In genomic region chr6:167396659-167397490, GRCh38 we compare ENCODE assay signal across 1 cellular context.
TF ChIP-seq lines count a peak whose summit lies in the region.

No MANE protein-coding gene starts in this region.

TF ChIP-seq in HepG2, 621 proteins besides CTCF, POLR2A, EP300 and RAD21 (continued from another document and continues in another):
- TF ChIP-seq ARID5B (CRISPR knock-in tag; IDR thresholded peaks at IDR 0.05), result peak; percentile 74
- no peak for TF ChIP-seq ZBTB2 (CRISPR knock-in tag; IDR thresholded peaks at IDR 0.05; ENCODE audit: low read depth)
- TF ChIP-seq KAT2B (IDR thresholded peaks at IDR 0.05; ENCODE audit: borderline replicate concordance, low read depth, low read length), result no peak
- TF ChIP-seq, protein P1, sequence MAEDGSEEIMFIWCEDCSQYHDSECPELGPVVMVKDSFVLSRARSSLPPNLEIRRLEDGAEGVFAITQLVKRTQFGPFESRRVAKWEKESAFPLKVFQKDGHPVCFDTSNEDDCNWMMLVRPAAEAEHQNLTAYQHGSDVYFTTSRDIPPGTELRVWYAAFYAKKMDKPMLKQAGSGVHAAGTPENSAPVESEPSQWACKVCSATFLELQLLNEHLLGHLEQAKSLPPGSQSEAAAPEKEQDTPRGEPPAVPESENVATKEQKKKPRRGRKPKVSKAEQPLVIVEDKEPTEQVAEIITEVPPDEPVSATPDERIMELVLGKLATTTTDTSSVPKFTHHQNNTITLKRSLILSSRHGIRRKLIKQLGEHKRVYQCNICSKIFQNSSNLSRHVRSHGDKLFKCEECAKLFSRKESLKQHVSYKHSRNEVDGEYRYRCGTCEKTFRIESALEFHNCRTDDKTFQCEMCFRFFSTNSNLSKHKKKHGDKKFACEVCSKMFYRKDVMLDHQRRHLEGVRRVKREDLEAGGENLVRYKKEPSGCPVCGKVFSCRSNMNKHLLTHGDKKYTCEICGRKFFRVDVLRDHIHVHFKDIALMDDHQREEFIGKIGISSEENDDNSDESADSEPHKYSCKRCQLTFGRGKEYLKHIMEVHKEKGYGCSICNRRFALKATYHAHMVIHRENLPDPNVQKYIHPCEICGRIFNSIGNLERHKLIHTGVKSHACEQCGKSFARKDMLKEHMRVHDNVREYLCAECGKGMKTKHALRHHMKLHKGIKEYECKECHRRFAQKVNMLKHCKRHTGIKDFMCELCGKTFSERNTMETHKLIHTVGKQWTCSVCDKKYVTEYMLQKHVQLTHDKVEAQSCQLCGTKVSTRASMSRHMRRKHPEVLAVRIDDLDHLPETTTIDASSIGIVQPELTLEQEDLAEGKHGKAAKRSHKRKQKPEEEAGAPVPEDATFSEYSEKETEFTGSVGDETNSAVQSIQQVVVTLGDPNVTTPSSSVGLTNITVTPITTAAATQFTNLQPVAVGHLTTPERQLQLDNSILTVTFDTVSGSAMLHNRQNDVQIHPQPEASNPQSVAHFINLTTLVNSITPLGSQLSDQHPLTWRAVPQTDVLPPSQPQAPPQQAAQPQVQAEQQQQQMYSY (CRISPR knock-in tag; IDR thresholded peaks at IDR 0.05), result peak; percentile 75; the same call in 1 of the 2 replicates
- TF ChIP-seq SMAD1 (CRISPR knock-in tag; IDR thresholded peaks at IDR 0.05; ENCODE audit: borderline replicate concordance, low read depth), result 0 out of 2 replicates have a peak, but pooled peaks have one; percentile 3
- no peak for TF ChIP-seq DR1 (CRISPR knock-in tag; IDR thresholded peaks at IDR 0.05)
- no peak for TF ChIP-seq SKI (IDR thresholded peaks at IDR 0.05; ENCODE audit: partially characterized antibody)
- TF ChIP-seq, protein P2, sequence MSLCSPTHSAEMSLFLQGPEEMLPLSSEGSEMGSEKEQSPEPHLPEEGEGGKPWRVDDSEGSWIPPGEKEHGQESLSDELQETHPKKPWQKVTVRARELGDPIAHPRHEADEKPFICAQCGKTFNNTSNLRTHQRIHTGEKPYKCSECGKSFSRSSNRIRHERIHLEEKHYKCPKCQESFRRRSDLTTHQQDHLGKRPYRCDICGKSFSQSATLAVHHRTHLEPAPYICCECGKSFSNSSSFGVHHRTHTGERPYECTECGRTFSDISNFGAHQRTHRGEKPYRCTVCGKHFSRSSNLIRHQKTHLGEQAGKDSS (CRISPR knock-in tag; IDR thresholded peaks at IDR 0.05; ENCODE audit: borderline replicate concordance, low read depth), result no peak
- no peak for TF ChIP-seq ZNF775 (CRISPR knock-in tag; IDR thresholded peaks at IDR 0.05; ENCODE audit: borderline replicate concordance)
- no peak for TF ChIP-seq TBL1XR1 (IDR thresholded peaks at IDR 0.05; ENCODE audit: borderline replicate concordance, low read length, partially characterized antibody)
- TF ChIP-seq ZNF367 (CRISPR knock-in tag; IDR thresholded peaks at IDR 0.05; ENCODE audit: borderline replicate concordance), result no peak
- TF ChIP-seq AHDC1 (CRISPR knock-in tag; IDR thresholded peaks at IDR 0.05; ENCODE audit: borderline replicate concordance), result peak; percentile 86; the same call in 1 of the 2 replicates
- 0 out of 2 replicates have a peak, but pooled peaks have one; percentile 14 for TF ChIP-seq HNRNPL (IDR thresholded peaks at IDR 0.05; ENCODE audit: low read depth, low read length)
- no peak for TF ChIP-seq BCL3 (CRISPR knock-in tag; IDR thresholded peaks at IDR 0.05)
- TF ChIP-seq THAP11 (CRISPR knock-in tag; IDR thresholded peaks at IDR 0.05), result peak; percentile 35; the same call in 1 of the 2 replicates
- TF ChIP-seq MTA1 (CRISPR knock-in tag; IDR thresholded peaks at IDR 0.05; ENCODE audit: borderline replicate concordance), result no peak
- no peak for TF ChIP-seq PHB2 (IDR thresholded peaks at IDR 0.05; ENCODE audit: partially characterized antibody)
- TF ChIP-seq HOXD1 (CRISPR knock-in tag; IDR thresholded peaks at IDR 0.05), result 0 out of 2 replicates have a peak, but pooled peaks have one; percentile 24
- no peak for TF ChIP-seq ZKSCAN1 (IDR thresholded peaks at IDR 0.05; ENCODE audit: low read length)
- peak; percentile 57 for TF ChIP-seq HNF4A (CRISPR knock-in tag; IDR thresholded peaks at IDR 0.05)
- TF ChIP-seq, protein P3, sequence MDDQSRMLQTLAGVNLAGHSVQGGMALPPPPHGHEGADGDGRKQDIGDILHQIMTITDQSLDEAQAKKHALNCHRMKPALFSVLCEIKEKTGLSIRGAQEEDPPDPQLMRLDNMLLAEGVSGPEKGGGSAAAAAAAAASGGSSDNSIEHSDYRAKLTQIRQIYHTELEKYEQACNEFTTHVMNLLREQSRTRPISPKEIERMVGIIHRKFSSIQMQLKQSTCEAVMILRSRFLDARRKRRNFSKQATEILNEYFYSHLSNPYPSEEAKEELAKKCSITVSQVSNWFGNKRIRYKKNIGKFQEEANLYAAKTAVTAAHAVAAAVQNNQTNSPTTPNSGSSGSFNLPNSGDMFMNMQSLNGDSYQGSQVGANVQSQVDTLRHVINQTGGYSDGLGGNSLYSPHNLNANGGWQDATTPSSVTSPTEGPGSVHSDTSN (CRISPR knock-in tag; IDR thresholded peaks at IDR 0.05; ENCODE audit: borderline replicate concordance), result no peak
- TF ChIP-seq KMT2A (CRISPR knock-in tag; IDR thresholded peaks at IDR 0.05), result no peak; the same call in 1 of the 2 replicates
- peak; percentile 18; the same call in 1 of the 2 replicates for TF ChIP-seq KMT2B (CRISPR knock-in tag; IDR thresholded peaks at IDR 0.05)
- peak; percentile 64; the same call in 1 of the 2 replicates for TF ChIP-seq HDAC1 (CRISPR knock-in tag; IDR thresholded peaks at IDR 0.05)
- TF ChIP-seq ZNF646 (CRISPR knock-in tag; IDR thresholded peaks at IDR 0.05), result no peak
